22 cellular contexts compared by ENCODE assay signal in genomic region chr9:77600810-77601209, GRCh38. TPM values are rescaled to one million over a fixed set of nuclear protein-coding genes. Genes with fewer than 3 reads are reported as not detected.
"Had no signal": no experiment of that assay in that cellular context is flagged by ENCODE, and none has a peak within 500 bp of the region (broad histone marks: within the 10 kb centered on the region; RNA-seq: fewer than 3 reads in every experiment).

No MANE protein-coding gene starts in this region.

- H3K4me1 Mint-ChIP-seq: natural killer cell; neural crest cell; stimulated activated naive B cell treated with anti-CD40 and anti-IgM and Interleukin-4, amounts not matched to agents 10 μg/mL and 1 μg/mL and 100 μg/mL, for 72 hours had no signal

- ATAC-seq: gastrocnemius medialis; left ventricle myocardium superior; lower lobe of right lung; natural killer cell; pancreas; right lobe of liver; stimulated activated naive B cell treated with anti-CD40 and anti-IgM and Interleukin-4, amounts not matched to agents 10 μg/mL and 1 μg/mL and 100 μg/mL, for 72 hours had no signal

- H3K4me3 ChIP-seq: colonic mucosa, gastrocnemius medialis, lower lobe of right lung, pancreas, right lobe of liver, vagina had no signal

- H3K4me1 ChIP-seq: right lobe of liver had no signal

- H3K36me3 ChIP-seq: colonic mucosa, gastrocnemius medialis, lower lobe of right lung, neutrophil, pancreas, right lobe of liver, vagina had no signal

- H3K27ac ChIP-seq: colonic mucosa, gastrocnemius medialis, lower lobe of right lung, neutrophil, pancreas, right lobe of liver, vagina had no signal

- H3K4me3 Mint-ChIP-seq: dendritic cell treated with granulocyte-macrophage colony-stimulating factor and Interleukin-4, amounts not matched to agents 40 ng/mL and 50 ng/mL, for 4 days; natural killer cell; neural crest cell; stimulated activated naive B cell treated with anti-CD40 and anti-IgM and Interleukin-4, amounts not matched to agents 10 μg/mL and 1 μg/mL and 100 μg/mL, for 72 hours; stimulated activated naive CD8-positive, alpha-beta T cell treated with anti-CD3 and anti-CD28 coated beads, Interleukin-15, Interleukin-2, amounts not matched to agents 100 ng/mL and 50 ng/mL, for 24 hours had no signal

- H3K9me3 ChIP-seq: colonic mucosa, gastrocnemius medialis, lower lobe of right lung, neutrophil, pancreas, right lobe of liver, vagina had no signal

- H3K36me3 Mint-ChIP-seq: natural killer cell; stimulated activated naive B cell treated with anti-CD40 and anti-IgM and Interleukin-4, amounts not matched to agents 10 μg/mL and 1 μg/mL and 100 μg/mL, for 72 hours had no signal

- DNase-seq: colonic mucosa; effector CD8-positive, alpha-beta T cell; erythroblast; gastrocnemius medialis; head of caudate nucleus; left ventricle myocardium superior; lower lobe of right lung; natural killer cell; pancreas; retina; right lobe of liver; small intestine; stimulated activated CD4-positive, alpha-beta T cell treated with anti-CD3 and anti-CD28 coated beads, Interleukin-15, amount 100 ng/mL, for 24 hours; stimulated activated CD4-positive, alpha-beta T cell treated with anti-CD3 and anti-CD28 coated beads, Interleukin-2, amount 100 ng/mL, for 48 hours; stimulated activated naive B cell treated with anti-CD40 and anti-IgM and Interleukin-4, amounts not matched to agents 10 μg/mL and 1 μg/mL and 100 μg/mL, for 72 hours; trophoblast cell had no signal

- H3K27ac Mint-ChIP-seq: dendritic cell treated with granulocyte-macrophage colony-stimulating factor and Interleukin-4, amounts not matched to agents 40 ng/mL and 50 ng/mL, for 4 days; natural killer cell; stimulated activated naive B cell treated with anti-CD40 and anti-IgM and Interleukin-4, amounts not matched to agents 10 μg/mL and 1 μg/mL and 100 μg/mL, for 72 hours; stimulated activated naive CD8-positive, alpha-beta T cell treated with anti-CD3 and anti-CD28 coated beads, Interleukin-15, Interleukin-2, amounts not matched to agents 100 ng/mL and 50 ng/mL, for 24 hours had no signal

- H3K27me3 Mint-ChIP-seq: stimulated activated naive CD8-positive, alpha-beta T cell treated with anti-CD3 and anti-CD28 coated beads, Interleukin-15, Interleukin-2, amounts not matched to agents 100 ng/mL and 50 ng/mL, for 24 hours had no signal

- H3K9me3 Mint-ChIP-seq: dendritic cell treated with granulocyte-macrophage colony-stimulating factor and Interleukin-4, amounts not matched to agents 40 ng/mL and 50 ng/mL, for 4 days; natural killer cell; neural crest cell; stimulated activated naive B cell treated with anti-CD40 and anti-IgM and Interleukin-4, amounts not matched to agents 10 μg/mL and 1 μg/mL and 100 μg/mL, for 72 hours; stimulated activated naive CD8-positive, alpha-beta T cell treated with anti-CD3 and anti-CD28 coated beads, Interleukin-15, Interleukin-2, amounts not matched to agents 100 ng/mL and 50 ng/mL, for 24 hours had no signal

- H3K27me3 ChIP-seq: colonic mucosa, gastrocnemius medialis, pancreas, right lobe of liver, vagina had no signal

RNA-seq across cellular contexts. Expression of gene GNA14, which starts 47.3 kb away (rescaled TPM):
- total RNA-seq: mononuclear cell, neural crest cell had no signal
